Comparison of ENCODE assay signal across 1 cellular context in the genomic region with DNA sequence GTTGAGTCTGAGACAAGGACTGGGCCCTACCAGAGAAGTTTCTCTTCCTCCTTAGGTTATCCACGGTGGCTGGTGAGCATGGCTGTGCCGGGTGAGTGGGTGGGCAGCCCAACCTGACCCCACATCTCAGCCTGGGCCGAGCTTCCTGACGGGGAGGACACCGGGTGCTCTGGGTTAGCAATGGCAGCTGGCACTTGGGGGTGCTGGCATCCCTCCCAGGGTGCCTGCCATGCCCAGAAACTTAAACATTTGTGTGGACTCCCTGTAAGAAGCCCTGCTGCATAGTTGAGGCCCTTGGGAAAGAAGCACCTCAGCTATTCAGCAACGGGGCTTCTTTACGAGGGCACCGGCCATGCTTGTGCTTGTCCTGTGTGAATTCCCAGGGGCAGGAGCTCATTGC.
TF ChIP-seq lines count a peak whose summit lies in the region.

No MANE protein-coding gene starts in this region.

TF ChIP-seq in GM12878, 131 proteins besides CTCF, POLR2A, EP300 and RAD21:
- TF ChIP-seq SPI1 (IDR thresholded peaks at IDR 0.05; ENCODE audit: borderline replicate concordance, insufficient read depth, low read depth, low read length) (peak; percentile 32; the same call in 1 of the 2 replicates), IKZF2 (IDR thresholded peaks at IDR 0.05) (no peak)
